ENCODE assay signal across 10 cellular contexts in the genomic region with DNA sequence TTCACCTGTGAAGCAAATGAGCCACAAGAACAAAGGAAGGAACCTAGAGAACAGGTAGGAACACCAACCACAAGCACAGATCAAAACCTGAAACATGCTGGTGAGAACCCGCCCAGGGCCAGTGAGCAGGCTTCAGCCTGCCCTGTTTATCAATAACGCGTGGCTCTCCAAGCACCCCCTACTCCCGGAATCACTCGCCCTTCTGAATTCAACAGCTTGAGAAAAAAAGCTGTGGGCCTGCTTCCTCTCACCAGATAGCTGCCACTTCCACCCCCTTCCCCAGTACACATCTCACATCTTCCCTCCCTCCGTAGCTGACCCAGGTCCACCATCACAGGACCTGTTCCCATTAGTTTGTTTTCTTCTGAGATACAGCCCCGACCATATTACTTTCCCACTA. TPM values are rescaled to one million over a fixed set of nuclear protein-coding genes. Genes with fewer than 3 reads are reported as not detected.
DNase-seq lines count a peak whose midpoint lies in the region; ATAC-seq, FAIRE-seq and TF ChIP-seq lines count a peak whose summit lies in the region.
"Had no signal": no experiment of that assay in that cellular context is flagged by ENCODE, and none has a peak within 500 bp of the region (broad histone marks: within the 10 kb centered on the region; RNA-seq: fewer than 3 reads in every experiment).

No MANE protein-coding gene starts in this region.

- H3K9me3 Mint-ChIP-seq in activated naive CD8-positive, alpha-beta T cell treated with anti-CD3 and anti-CD28 coated beads, Interleukin-2, amount 50 U/mL, for 24 hours, result no peaks in the 10 kb centered on the region
- no peaks in the 10 kb centered on the region for H3K9me3 Mint-ChIP-seq in progenitor cell of endocrine pancreas (ENCODE audit: low read depth)

- peaks cover 14% of the 10 kb centered on the region for H3K36me3 ChIP-seq in A673 (ENCODE audit: insufficient read depth, low read length, poor library complexity, severe bottlenecking)

- CTCF ChIA-PET in A673 (lab: Charles Lee), result no interaction called here

- no peak overlapping the region for H3K4me3 Mint-ChIP-seq in activated naive CD8-positive, alpha-beta T cell treated with anti-CD3 and anti-CD28 coated beads, Interleukin-2, amount 50 U/mL, for 24 hours
- H3K4me3 Mint-ChIP-seq in progenitor cell of endocrine pancreas (ENCODE audit: low read depth), result no peak overlapping the region

- ATAC-seq in GM18867 (IDR thresholded peaks at IDR 0.05; ENCODE audit: unreplicated experiment) (peak; percentile 25), GM21529 (IDR thresholded peaks at IDR 0.05; ENCODE audit: unreplicated experiment) (peak; percentile 30)
- ATAC-seq in activated naive CD8-positive, alpha-beta T cell treated with anti-CD3 and anti-CD28 coated beads, Interleukin-2, amount 50 U/mL, for 24 hours, result no peak

- peak overlapping the region; percentile 59 for H3K27ac Mint-ChIP-seq in activated naive CD8-positive, alpha-beta T cell treated with anti-CD3 and anti-CD28 coated beads, Interleukin-2, amount 50 U/mL, for 24 hours
- H3K27ac Mint-ChIP-seq in progenitor cell of endocrine pancreas, result peak overlapping the region; percentile 7

- H3K4me3 ChIP-seq in A673 (ENCODE audit: low read depth, low read length, poor library complexity, severe bottlenecking), result no peak overlapping the region

- peaks cover 80% of the 10 kb centered on the region for H3K4me1 Mint-ChIP-seq in activated naive CD8-positive, alpha-beta T cell treated with anti-CD3 and anti-CD28 coated beads, Interleukin-2, amount 50 U/mL, for 24 hours
- peaks cover 29% of the 10 kb centered on the region for H3K4me1 Mint-ChIP-seq in progenitor cell of endocrine pancreas (ENCODE audit: low read depth)

- no peak for DNase-seq in activated naive CD8-positive, alpha-beta T cell treated with anti-CD3 and anti-CD28 coated beads, Interleukin-2, amount 50 U/mL, for 24 hours
- no peak for DNase-seq in progenitor cell of endocrine pancreas (ENCODE audit: low spot score, unreplicated experiment)
- DNase-seq in A673 (ENCODE audit: low spot score), result no peak
- no peak for DNase-seq in glomerular visceral epithelial cell (ENCODE audit: extremely low spot score)
- no peak for DNase-seq in D721Med (ENCODE audit: insufficient read length, low spot score)
- DNase-seq: cerebellar nuclear complex had no signal

- intact Hi-C loops in A673 (cut with micrococcal nuclease; ENCODE audit: unreplicated experiment), result no loop called here

- H3K27ac ChIP-seq in A673 (ENCODE audit: low read depth, low read length, poor library complexity, severe bottlenecking), result no peak overlapping the region

- BruUV-seq in A673 (replicated peaks; lab: Mats Ljungman, UMichigan), result no TSS peak

- peaks cover 30% of the 10 kb centered on the region for H3K36me3 Mint-ChIP-seq in activated naive CD8-positive, alpha-beta T cell treated with anti-CD3 and anti-CD28 coated beads, Interleukin-2, amount 50 U/mL, for 24 hours (ENCODE audit: low read depth)
- H3K36me3 Mint-ChIP-seq in progenitor cell of endocrine pancreas (ENCODE audit: insufficient read depth), result peaks cover 1% of the 10 kb centered on the region

- no peaks in the 10 kb centered on the region for H3K27me3 ChIP-seq in A673 (replicated peaks; ENCODE audit: insufficient read depth, low read depth, low read length, poor library complexity)

- peaks cover 11% of the 10 kb centered on the region for H3K4me1 ChIP-seq in A673 (ENCODE audit: insufficient read depth, low read length, poor library complexity, severe bottlenecking)

- H3K27me3 Mint-ChIP-seq in activated naive CD8-positive, alpha-beta T cell treated with anti-CD3 and anti-CD28 coated beads, Interleukin-2, amount 50 U/mL, for 24 hours, result no peaks in the 10 kb centered on the region
- H3K27me3 Mint-ChIP-seq in progenitor cell of endocrine pancreas, result no peaks in the 10 kb centered on the region

- TF ChIP-seq CTCF in progenitor cell of endocrine pancreas (IDR thresholded peaks at IDR 0.05; ENCODE audit: unreplicated experiment) (no peak), A673 (conservative IDR thresholded peaks at IDR 0.05; ENCODE audit: low read depth, low read length) (no peak), D721Med (IDR thresholded peaks at IDR 0.05; ENCODE audit: insufficient read depth, missing control alignments) (no peak)

- no peak for FAIRE-seq in D721Med (lab: Jason Lieb, UNC)
- FAIRE-seq: G401.6, H54 had no signal

- H3K9me3 ChIP-seq in A673 (ENCODE audit: low read depth, low read length, poor library complexity, severe bottlenecking), result no peaks in the 10 kb centered on the region

- POLR2A ChIA-PET in A673 (lab: Charles Lee; ENCODE audit: low non-redundant PET), result no interaction called here

RNA-seq across cellular contexts. Expression of a gene that starts 30.4 kb away (rescaled TPM):
- total RNA-seq in progenitor cell of endocrine pancreas (49.9 and 53.1 TPM in 2 replicates), A673 (2021) (31.0 and 32.0 TPM in 2 replicates)
